1 cellular context compared by ENCODE assay signal in the genomic region with DNA sequence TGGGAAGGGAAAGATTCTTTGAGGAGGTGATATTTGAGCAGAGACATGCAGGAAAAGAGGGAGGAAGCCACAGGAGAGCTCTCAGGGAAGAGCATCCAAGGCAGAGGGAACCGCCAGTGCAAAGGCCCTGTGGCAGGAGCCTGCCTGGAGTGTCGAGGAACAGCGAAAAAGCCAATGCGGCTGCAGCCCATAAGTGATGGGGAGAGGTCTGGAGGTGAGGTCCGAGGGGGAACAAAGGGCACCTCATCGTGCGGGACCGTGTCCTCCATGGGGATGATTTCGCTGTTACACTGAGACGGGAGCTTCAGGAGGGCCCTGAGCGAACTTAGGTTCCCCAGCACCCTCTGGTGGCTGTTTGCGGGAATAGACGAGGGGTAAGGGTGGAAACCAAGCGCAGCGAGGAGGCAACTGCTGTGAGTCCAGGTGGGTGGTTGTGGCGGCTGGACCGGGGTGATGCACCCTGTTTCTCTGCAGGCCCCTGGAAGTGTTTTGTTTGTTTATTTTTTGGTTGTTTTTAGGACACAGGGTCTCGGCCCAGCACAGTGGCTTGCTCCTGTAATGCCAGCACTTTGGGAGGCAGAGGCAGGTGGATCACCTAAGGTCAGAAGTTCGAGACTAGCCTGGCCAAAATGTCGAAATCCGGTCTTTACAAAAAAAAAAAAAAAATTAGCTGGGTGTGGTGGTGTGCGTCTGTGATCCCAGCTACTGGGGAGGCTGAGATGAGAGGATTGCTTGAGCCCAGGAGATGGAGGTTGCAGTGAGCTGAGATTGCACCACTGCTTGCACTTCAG.
A peak's percentile ranks its signal among the peaks of the same experiment; 100 is the strongest.
TF ChIP-seq lines count a peak whose summit lies in the region.

No MANE protein-coding gene starts in this region.

TF ChIP-seq in HepG2, 621 proteins besides CTCF, POLR2A, EP300 and RAD21 (continued from another document and continues in another):
- TF ChIP-seq, protein P1, sequence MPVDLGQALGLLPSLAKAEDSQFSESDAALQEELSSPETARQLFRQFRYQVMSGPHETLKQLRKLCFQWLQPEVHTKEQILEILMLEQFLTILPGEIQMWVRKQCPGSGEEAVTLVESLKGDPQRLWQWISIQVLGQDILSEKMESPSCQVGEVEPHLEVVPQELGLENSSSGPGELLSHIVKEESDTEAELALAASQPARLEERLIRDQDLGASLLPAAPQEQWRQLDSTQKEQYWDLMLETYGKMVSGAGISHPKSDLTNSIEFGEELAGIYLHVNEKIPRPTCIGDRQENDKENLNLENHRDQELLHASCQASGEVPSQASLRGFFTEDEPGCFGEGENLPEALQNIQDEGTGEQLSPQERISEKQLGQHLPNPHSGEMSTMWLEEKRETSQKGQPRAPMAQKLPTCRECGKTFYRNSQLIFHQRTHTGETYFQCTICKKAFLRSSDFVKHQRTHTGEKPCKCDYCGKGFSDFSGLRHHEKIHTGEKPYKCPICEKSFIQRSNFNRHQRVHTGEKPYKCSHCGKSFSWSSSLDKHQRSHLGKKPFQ (CRISPR knock-in tag; IDR thresholded peaks at IDR 0.05; ENCODE audit: insufficient replicate concordance): no peak
- TF ChIP-seq, protein P2, sequence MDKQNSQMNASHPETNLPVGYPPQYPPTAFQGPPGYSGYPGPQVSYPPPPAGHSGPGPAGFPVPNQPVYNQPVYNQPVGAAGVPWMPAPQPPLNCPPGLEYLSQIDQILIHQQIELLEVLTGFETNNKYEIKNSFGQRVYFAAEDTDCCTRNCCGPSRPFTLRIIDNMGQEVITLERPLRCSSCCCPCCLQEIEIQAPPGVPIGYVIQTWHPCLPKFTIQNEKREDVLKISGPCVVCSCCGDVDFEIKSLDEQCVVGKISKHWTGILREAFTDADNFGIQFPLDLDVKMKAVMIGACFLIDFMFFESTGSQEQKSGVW (CRISPR knock-in tag; IDR thresholded peaks at IDR 0.05; ENCODE audit: borderline replicate concordance): no peak
- TF ChIP-seq SNAPC2 (CRISPR knock-in tag; IDR thresholded peaks at IDR 0.05) (no peak), AKAP8 (CRISPR knock-in tag; IDR thresholded peaks at IDR 0.05) (no peak), KDM2A (CRISPR knock-in tag; IDR thresholded peaks at IDR 0.05; ENCODE audit: borderline replicate concordance, low read depth) (peak; percentile 54; the same call in 1 of the 2 replicates), PAX8 (CRISPR knock-in tag; IDR thresholded peaks at IDR 0.05; ENCODE audit: borderline replicate concordance) (no peak), KDM3A (CRISPR knock-in tag; IDR thresholded peaks at IDR 0.05; ENCODE audit: low read depth) (no peak), TRIM24 (CRISPR knock-in tag; IDR thresholded peaks at IDR 0.05) (no peak), ZC3H13 (CRISPR knock-in tag; IDR thresholded peaks at IDR 0.05) (no peak), SMARCC2 (IDR thresholded peaks at IDR 0.05) (no peak), PTBP1 (IDR thresholded peaks at IDR 0.05; ENCODE audit: low read depth, low read length, poor library complexity, severe bottlenecking) (no peak), SRY (CRISPR knock-in tag; IDR thresholded peaks at IDR 0.05) (no peak), ZNF782 (CRISPR knock-in tag; IDR thresholded peaks at IDR 0.05; ENCODE audit: borderline replicate concordance) (no peak), POLR2AphosphoS5 (IDR thresholded peaks at IDR 0.05; ENCODE audit: low read depth, low read length) (no peak), NRL (CRISPR knock-in tag; IDR thresholded peaks at IDR 0.05; ENCODE audit: borderline replicate concordance) (0 out of 2 replicates have a peak, but pooled peaks have one; percentile 51), SKI (IDR thresholded peaks at IDR 0.05; ENCODE audit: partially characterized antibody) (no peak), ADNP (CRISPR knock-in tag; IDR thresholded peaks at IDR 0.05) (peak; percentile 34; the same call in 1 of the 2 replicates), BRCA1 (CRISPR knock-in tag; IDR thresholded peaks at IDR 0.05) (no peak), ZNF547 (CRISPR knock-in tag; IDR thresholded peaks at IDR 0.05) (no peak), KDM1A (CRISPR knock-in tag; IDR thresholded peaks at IDR 0.05) (peak; percentile 41; the same call in 1 of the 2 replicates), GPN1 (CRISPR knock-in tag; IDR thresholded peaks at IDR 0.05; ENCODE audit: borderline replicate concordance) (no peak), ZNF563 (CRISPR knock-in tag; IDR thresholded peaks at IDR 0.05) (no peak)
- TF ChIP-seq, protein P3, sequence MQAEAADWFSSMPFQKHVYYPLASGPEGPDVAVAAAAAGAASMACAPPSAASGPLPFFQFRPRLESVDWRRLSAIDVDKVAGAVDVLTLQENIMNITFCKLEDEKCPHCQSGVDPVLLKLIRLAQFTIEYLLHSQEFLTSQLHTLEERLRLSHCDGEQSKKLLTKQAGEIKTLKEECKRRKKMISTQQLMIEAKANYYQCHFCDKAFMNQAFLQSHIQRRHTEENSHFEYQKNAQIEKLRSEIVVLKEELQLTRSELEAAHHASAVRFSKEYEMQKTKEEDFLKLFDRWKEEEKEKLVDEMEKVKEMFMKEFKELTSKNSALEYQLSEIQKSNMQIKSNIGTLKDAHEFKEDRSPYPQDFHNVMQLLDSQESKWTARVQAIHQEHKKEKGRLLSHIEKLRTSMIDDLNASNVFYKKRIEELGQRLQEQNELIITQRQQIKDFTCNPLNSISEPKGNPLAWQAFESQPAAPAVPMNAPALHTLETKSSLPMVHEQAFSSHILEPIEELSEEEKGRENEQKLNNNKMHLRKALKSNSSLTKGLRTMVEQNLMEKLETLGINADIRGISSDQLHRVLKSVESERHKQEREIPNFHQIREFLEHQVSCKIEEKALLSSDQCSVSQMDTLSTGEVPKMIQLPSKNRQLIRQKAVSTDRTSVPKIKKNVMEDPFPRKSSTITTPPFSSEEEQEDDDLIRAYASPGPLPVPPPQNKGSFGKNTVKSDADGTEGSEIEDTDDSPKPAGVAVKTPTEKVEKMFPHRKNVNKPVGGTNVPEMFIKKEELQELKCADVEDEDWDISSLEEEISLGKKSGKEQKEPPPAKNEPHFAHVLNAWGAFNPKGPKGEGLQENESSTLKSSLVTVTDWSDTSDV (CRISPR knock-in tag; IDR thresholded peaks at IDR 0.05): no peak
- TF ChIP-seq, protein P4, sequence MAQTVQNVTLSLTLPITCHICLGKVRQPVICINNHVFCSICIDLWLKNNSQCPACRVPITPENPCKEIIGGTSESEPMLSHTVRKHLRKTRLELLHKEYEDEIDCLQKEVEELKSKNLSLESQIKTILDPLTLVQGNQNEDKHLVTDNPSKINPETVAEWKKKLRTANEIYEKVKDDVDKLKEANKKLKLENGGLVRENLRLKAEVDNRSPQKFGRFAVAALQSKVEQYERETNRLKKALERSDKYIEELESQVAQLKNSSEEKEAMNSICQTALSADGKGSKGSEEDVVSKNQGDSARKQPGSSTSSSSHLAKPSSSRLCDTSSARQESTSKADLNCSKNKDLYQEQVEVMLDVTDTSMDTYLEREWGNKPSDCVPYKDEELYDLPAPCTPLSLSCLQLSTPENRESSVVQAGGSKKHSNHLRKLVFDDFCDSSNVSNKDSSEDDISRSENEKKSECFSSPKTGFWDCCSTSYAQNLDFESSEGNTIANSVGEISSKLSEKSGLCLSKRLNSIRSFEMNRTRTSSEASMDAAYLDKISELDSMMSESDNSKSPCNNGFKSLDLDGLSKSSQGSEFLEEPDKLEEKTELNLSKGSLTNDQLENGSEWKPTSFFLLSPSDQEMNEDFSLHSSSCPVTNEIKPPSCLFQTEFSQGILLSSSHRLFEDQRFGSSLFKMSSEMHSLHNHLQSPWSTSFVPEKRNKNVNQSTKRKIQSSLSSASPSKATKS (CRISPR knock-in tag; IDR thresholded peaks at IDR 0.05): no peak
- TF ChIP-seq, protein P5, sequence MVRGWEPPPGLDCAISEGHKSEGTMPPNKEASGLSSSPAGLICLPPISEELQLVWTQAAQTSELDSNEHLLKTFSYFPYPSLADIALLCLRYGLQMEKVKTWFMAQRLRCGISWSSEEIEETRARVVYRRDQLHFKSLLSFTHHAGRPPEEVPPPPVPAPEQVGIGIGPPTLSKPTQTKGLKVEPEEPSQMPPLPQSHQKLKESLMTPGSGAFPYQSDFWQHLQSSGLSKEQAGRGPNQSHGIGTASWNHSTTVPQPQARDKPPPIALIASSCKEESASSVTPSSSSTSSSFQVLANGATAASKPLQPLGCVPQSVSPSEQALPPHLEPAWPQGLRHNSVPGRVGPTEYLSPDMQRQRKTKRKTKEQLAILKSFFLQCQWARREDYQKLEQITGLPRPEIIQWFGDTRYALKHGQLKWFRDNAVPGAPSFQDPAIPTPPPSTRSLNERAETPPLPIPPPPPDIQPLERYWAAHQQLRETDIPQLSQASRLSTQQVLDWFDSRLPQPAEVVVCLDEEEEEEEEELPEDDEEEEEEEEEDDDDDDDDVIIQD (CRISPR knock-in tag; IDR thresholded peaks at IDR 0.05; ENCODE audit: low read depth): no peak
- TF ChIP-seq, protein P6, sequence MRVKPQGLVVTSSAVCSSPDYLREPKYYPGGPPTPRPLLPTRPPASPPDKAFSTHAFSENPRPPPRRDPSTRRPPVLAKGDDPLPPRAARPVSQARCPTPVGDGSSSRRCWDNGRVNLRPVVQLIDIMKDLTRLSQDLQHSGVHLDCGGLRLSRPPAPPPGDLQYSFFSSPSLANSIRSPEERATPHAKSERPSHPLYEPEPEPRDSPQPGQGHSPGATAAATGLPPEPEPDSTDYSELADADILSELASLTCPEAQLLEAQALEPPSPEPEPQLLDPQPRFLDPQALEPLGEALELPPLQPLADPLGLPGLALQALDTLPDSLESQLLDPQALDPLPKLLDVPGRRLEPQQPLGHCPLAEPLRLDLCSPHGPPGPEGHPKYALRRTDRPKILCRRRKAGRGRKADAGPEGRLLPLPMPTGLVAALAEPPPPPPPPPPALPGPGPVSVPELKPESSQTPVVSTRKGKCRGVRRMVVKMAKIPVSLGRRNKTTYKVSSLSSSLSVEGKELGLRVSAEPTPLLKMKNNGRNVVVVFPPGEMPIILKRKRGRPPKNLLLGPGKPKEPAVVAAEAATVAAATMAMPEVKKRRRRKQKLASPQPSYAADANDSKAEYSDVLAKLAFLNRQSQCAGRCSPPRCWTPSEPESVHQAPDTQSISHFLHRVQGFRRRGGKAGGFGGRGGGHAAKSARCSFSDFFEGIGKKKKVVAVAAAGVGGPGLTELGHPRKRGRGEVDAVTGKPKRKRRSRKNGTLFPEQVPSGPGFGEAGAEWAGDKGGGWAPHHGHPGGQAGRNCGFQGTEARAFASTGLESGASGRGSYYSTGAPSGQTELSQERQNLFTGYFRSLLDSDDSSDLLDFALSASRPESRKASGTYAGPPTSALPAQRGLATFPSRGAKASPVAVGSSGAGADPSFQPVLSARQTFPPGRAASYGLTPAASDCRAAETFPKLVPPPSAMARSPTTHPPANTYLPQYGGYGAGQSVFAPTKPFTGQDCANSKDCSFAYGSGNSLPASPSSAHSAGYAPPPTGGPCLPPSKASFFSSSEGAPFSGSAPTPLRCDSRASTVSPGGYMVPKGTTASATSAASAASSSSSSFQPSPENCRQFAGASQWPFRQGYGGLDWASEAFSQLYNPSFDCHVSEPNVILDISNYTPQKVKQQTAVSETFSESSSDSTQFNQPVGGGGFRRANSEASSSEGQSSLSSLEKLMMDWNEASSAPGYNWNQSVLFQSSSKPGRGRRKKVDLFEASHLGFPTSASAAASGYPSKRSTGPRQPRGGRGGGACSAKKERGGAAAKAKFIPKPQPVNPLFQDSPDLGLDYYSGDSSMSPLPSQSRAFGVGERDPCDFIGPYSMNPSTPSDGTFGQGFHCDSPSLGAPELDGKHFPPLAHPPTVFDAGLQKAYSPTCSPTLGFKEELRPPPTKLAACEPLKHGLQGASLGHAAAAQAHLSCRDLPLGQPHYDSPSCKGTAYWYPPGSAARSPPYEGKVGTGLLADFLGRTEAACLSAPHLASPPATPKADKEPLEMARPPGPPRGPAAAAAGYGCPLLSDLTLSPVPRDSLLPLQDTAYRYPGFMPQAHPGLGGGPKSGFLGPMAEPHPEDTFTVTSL (CRISPR knock-in tag; IDR thresholded peaks at IDR 0.05; ENCODE audit: borderline replicate concordance): no peak
- TF ChIP-seq, protein P7, sequence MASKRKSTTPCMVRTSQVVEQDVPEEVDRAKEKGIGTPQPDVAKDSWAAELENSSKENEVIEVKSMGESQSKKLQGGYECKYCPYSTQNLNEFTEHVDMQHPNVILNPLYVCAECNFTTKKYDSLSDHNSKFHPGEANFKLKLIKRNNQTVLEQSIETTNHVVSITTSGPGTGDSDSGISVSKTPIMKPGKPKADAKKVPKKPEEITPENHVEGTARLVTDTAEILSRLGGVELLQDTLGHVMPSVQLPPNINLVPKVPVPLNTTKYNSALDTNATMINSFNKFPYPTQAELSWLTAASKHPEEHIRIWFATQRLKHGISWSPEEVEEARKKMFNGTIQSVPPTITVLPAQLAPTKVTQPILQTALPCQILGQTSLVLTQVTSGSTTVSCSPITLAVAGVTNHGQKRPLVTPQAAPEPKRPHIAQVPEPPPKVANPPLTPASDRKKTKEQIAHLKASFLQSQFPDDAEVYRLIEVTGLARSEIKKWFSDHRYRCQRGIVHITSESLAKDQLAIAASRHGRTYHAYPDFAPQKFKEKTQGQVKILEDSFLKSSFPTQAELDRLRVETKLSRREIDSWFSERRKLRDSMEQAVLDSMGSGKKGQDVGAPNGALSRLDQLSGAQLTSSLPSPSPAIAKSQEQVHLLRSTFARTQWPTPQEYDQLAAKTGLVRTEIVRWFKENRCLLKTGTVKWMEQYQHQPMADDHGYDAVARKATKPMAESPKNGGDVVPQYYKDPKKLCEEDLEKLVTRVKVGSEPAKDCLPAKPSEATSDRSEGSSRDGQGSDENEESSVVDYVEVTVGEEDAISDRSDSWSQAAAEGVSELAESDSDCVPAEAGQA (IDR thresholded peaks at IDR 0.05; ENCODE audit: low read depth): no peak
- TF ChIP-seq, protein P7 (CRISPR knock-in tag; IDR thresholded peaks at IDR 0.05; ENCODE audit: borderline replicate concordance): no peak
- TF ChIP-seq, protein P8, sequence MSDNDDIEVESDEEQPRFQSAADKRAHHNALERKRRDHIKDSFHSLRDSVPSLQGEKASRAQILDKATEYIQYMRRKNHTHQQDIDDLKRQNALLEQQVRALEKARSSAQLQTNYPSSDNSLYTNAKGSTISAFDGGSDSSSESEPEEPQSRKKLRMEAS (IDR thresholded peaks at IDR 0.05): 0 out of 2 replicates have a peak, but pooled peaks have one; percentile 23
- TF ChIP-seq, protein P9, sequence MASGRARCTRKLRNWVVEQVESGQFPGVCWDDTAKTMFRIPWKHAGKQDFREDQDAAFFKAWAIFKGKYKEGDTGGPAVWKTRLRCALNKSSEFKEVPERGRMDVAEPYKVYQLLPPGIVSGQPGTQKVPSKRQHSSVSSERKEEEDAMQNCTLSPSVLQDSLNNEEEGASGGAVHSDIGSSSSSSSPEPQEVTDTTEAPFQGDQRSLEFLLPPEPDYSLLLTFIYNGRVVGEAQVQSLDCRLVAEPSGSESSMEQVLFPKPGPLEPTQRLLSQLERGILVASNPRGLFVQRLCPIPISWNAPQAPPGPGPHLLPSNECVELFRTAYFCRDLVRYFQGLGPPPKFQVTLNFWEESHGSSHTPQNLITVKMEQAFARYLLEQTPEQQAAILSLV (CRISPR knock-in tag; IDR thresholded peaks at IDR 0.05; ENCODE audit: borderline replicate concordance): no peak
